ENCODE assay signal across 20 cellular contexts in the genomic region with DNA sequence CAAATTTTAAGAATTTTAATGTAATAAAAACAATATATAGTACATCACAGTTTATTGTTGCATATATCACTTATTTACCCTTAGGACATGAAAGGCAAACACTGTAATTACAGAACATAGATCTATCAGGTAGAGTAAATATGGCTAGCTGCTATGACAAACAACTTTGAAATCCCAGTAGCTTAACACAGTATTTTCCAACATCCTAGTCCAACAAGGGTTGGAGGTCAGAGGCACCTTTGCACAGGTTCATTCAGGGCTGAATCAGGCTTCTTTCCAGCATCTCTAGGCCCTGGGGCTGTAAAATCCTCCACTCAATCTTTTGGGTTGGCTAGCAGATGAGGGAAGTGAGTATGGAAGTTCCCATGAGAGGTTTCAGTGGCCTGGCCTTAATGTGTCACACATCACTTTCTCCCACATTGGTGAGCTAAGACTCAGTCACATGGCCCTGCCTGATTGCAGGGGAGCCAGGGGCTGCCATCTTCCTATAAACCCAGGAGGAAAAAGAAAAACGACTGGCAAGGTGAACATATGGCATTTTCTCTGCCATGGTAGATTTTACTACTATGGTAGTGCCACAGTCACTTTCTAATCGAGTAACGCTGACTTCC. TPM values are rescaled to one million over a fixed set of nuclear protein-coding genes. Genes with fewer than 3 reads are reported as not detected.
DNase-seq lines count a peak whose midpoint lies in the region; ATAC-seq and TF ChIP-seq lines count a peak whose summit lies in the region.
"Had no signal": no experiment of that assay in that cellular context is flagged by ENCODE, and none has a peak within 500 bp of the region (broad histone marks: within the 10 kb centered on the region; RNA-seq: fewer than 3 reads in every experiment).

No MANE protein-coding gene starts in this region.

- H3K9me2 ChIP-seq in Karpas-422 (replicated peaks; ENCODE audit: insufficient read depth, low read length), result no peaks in the 10 kb centered on the region

- CTCF ChIA-PET in WTC11 (lab: Charles Lee), result no interaction called here

- DNase-seq in ELR (ENCODE audit: low read depth) (peak; percentile 7), Karpas-422 (no peak), WTC11 (ENCODE audit: low spot score) (no peak), nephron progenitor cell (no peak)
- DNase-seq in activated T-cell treated with anti-CD3 and anti-CD28 coated beads, Interleukin-2, amount 50 U/mL, for 48 hours, result peak; percentile 22 to 27
- DNase-seq: activated CD4-positive, alpha-beta T cell treated with anti-CD3 and anti-CD28 coated beads, Interleukin-2, amount 50 U/mL, for 1 hour; activated effector memory CD4-positive, alpha-beta T cell treated with Interleukin-2 at 50 U/mL for 16 hours; aorta; foreskin fibroblast; hypothalamus; kidney glomerular epithelial cell; NCI-H2029 treated with DMSO at 0.1 percent for 48 hours; NCI-H524 had no signal

- no peak overlapping the region for H3K4me2 ChIP-seq in Karpas-422 (ENCODE audit: low read depth, low read length, poor library complexity, severe bottlenecking)
- H3K4me2 ChIP-seq: neural progenitor cell had no signal

- H3K9ac ChIP-seq in Karpas-422 (ENCODE audit: low read length), result no peak overlapping the region
- H3K9ac ChIP-seq: neural progenitor cell had no signal

- ATAC-seq in HG02642 (IDR thresholded peaks at IDR 0.05; ENCODE audit: poor library complexity, unreplicated experiment) (peak; percentile 59), WTC11 (no peak)

- peaks cover 11% of the 10 kb centered on the region for H3K4me1 ChIP-seq in Karpas-422 (ENCODE audit: low read length)
- H3K4me1 ChIP-seq: neural progenitor cell, right atrium auricular region, SJSA1 had no signal

- H3K79me2 ChIP-seq in Karpas-422 (ENCODE audit: low read length), result no peaks in the 10 kb centered on the region

- H3K4me3 ChIP-seq in Karpas-422 (ENCODE audit: low read length), result no peak overlapping the region
- H3K4me3 ChIP-seq: neural progenitor cell, right atrium auricular region, SJSA1 had no signal

- H3K4me1 Mint-ChIP-seq in WTC11 (peaks cover 10% of the 10 kb centered on the region), nephron progenitor cell (peaks cover 6% of the 10 kb centered on the region)
- H3K4me1 Mint-ChIP-seq: B cell, neural progenitor cell had no signal

- no peak overlapping the region for H3K27ac Mint-ChIP-seq in WTC11
- no peak overlapping the region for H3K27ac Mint-ChIP-seq in nephron progenitor cell
- H3K27ac Mint-ChIP-seq: B cell, neural progenitor cell had no signal

- H3K27me3 ChIP-seq in Karpas-422 (ENCODE audit: low read length), result no peaks in the 10 kb centered on the region
- H3K27me3 ChIP-seq: neural progenitor cell, right atrium auricular region, SJSA1 had no signal

- H3K36me3 ChIP-seq in Karpas-422 (ENCODE audit: insufficient read depth, low read length), result no peaks in the 10 kb centered on the region
- H3K36me3 ChIP-seq: neural progenitor cell, right atrium auricular region, SJSA1 had no signal

- no peaks in the 10 kb centered on the region for H4K20me1 ChIP-seq in Karpas-422 (ENCODE audit: insufficient read depth, low read depth, low read length)

- POLR2A ChIA-PET in WTC11 (lab: Charles Lee), result interaction anchor here (0.5 kb wide), 1 partner anchor 105 kb away, joined by 7 read pairs; no protein-coding TSS in a partner anchor

- H3K27me3 Mint-ChIP-seq in WTC11 (ENCODE audit: low read depth), result no peaks in the 10 kb centered on the region
- no peaks in the 10 kb centered on the region for H3K27me3 Mint-ChIP-seq in nephron progenitor cell (ENCODE audit: low read depth, poor library complexity)
- H3K27me3 Mint-ChIP-seq: B cell had no signal

- H3K4me3 Mint-ChIP-seq in WTC11 (no peak overlapping the region), nephron progenitor cell (no peak overlapping the region)
- H3K4me3 Mint-ChIP-seq: B cell, neural progenitor cell had no signal

- H2AFZ ChIP-seq in Karpas-422 (ENCODE audit: low read length), result no peak overlapping the region
- H2AFZ ChIP-seq: neural progenitor cell had no signal

- H3K9me3 Mint-ChIP-seq in WTC11 (peaks cover 8% of the 10 kb centered on the region), nephron progenitor cell (peaks cover 4% of the 10 kb centered on the region)
- H3K9me3 Mint-ChIP-seq: neural progenitor cell had no signal

- H3K27ac ChIP-seq in 22Rv1 (peak overlapping the region; percentile 60), Karpas-422 (ENCODE audit: low read length) (no peak overlapping the region)
- H3K27ac ChIP-seq: neural progenitor cell, right atrium auricular region, SJSA1 had no signal

- no peaks in the 10 kb centered on the region for H3K9me3 ChIP-seq in Karpas-422 (ENCODE audit: low read length)
- H3K9me3 ChIP-seq: right atrium auricular region, SJSA1 had no signal

- peaks cover 9% of the 10 kb centered on the region for H3K36me3 Mint-ChIP-seq in WTC11
- no peaks in the 10 kb centered on the region for H3K36me3 Mint-ChIP-seq in nephron progenitor cell (ENCODE audit: low read depth)
- H3K36me3 Mint-ChIP-seq: neural progenitor cell had no signal

- no peak for TF ChIP-seq CTCF in 22Rv1 (IDR thresholded peaks at IDR 0.05)
- TF ChIP-seq CTCF in WTC11 (IDR thresholded peaks at IDR 0.05), result no peak
- TF ChIP-seq CTCF in nephron progenitor cell (IDR thresholded peaks at IDR 0.05), result no peak

TF ChIP-seq in WTC11, 78 proteins besides CTCF, POLR2A, EP300 and RAD21 (continues in another document):
- TF ChIP-seq, protein P1, sequence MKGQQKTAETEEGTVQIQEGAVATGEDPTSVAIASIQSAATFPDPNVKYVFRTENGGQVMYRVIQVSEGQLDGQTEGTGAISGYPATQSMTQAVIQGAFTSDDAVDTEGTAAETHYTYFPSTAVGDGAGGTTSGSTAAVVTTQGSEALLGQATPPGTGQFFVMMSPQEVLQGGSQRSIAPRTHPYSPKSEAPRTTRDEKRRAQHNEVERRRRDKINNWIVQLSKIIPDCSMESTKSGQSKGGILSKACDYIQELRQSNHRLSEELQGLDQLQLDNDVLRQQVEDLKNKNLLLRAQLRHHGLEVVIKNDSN (CRISPR knock-in tag; IDR thresholded peaks at IDR 0.05), result no peak
- TF ChIP-seq, protein P2, sequence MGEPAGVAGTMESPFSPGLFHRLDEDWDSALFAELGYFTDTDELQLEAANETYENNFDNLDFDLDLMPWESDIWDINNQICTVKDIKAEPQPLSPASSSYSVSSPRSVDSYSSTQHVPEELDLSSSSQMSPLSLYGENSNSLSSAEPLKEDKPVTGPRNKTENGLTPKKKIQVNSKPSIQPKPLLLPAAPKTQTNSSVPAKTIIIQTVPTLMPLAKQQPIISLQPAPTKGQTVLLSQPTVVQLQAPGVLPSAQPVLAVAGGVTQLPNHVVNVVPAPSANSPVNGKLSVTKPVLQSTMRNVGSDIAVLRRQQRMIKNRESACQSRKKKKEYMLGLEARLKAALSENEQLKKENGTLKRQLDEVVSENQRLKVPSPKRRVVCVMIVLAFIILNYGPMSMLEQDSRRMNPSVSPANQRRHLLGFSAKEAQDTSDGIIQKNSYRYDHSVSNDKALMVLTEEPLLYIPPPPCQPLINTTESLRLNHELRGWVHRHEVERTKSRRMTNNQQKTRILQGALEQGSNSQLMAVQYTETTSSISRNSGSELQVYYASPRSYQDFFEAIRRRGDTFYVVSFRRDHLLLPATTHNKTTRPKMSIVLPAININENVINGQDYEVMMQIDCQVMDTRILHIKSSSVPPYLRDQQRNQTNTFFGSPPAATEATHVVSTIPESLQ (CRISPR knock-in tag; IDR thresholded peaks at IDR 0.05), result no peak
- TF ChIP-seq ZNF263 (CRISPR knock-in tag; IDR thresholded peaks at IDR 0.05; ENCODE audit: low read depth) (no peak), CBFB (CRISPR knock-in tag; IDR thresholded peaks at IDR 0.05; ENCODE audit: low read depth) (no peak), SMAD4 (CRISPR knock-in tag; IDR thresholded peaks at IDR 0.05) (no peak)
- TF ChIP-seq, protein P3, sequence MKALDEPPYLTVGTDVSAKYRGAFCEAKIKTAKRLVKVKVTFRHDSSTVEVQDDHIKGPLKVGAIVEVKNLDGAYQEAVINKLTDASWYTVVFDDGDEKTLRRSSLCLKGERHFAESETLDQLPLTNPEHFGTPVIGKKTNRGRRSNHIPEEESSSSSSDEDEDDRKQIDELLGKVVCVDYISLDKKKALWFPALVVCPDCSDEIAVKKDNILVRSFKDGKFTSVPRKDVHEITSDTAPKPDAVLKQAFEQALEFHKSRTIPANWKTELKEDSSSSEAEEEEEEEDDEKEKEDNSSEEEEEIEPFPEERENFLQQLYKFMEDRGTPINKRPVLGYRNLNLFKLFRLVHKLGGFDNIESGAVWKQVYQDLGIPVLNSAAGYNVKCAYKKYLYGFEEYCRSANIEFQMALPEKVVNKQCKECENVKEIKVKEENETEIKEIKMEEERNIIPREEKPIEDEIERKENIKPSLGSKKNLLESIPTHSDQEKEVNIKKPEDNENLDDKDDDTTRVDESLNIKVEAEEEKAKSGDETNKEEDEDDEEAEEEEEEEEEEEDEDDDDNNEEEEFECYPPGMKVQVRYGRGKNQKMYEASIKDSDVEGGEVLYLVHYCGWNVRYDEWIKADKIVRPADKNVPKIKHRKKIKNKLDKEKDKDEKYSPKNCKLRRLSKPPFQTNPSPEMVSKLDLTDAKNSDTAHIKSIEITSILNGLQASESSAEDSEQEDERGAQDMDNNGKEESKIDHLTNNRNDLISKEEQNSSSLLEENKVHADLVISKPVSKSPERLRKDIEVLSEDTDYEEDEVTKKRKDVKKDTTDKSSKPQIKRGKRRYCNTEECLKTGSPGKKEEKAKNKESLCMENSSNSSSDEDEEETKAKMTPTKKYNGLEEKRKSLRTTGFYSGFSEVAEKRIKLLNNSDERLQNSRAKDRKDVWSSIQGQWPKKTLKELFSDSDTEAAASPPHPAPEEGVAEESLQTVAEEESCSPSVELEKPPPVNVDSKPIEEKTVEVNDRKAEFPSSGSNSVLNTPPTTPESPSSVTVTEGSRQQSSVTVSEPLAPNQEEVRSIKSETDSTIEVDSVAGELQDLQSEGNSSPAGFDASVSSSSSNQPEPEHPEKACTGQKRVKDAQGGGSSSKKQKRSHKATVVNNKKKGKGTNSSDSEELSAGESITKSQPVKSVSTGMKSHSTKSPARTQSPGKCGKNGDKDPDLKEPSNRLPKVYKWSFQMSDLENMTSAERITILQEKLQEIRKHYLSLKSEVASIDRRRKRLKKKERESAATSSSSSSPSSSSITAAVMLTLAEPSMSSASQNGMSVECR (CRISPR knock-in tag; IDR thresholded peaks at IDR 0.05; ENCODE audit: borderline replicate concordance), result no peak

RNA-seq across cellular contexts. Expression of a gene that starts 32.9 kb away (rescaled TPM):
- 1.8 and 3.4 TPM in 2 replicates for total RNA-seq in Karpas-422 (2014; rRNA removed; shearing (Covaris generic); ENCODE audit: low replicate concordance)
- total RNA-seq in WTC11 (2021), result 4.1 to 6.7 TPM (median 6.1 TPM) in 3 replicates

RNA-seq across cellular contexts. Expression of a gene that starts 45.3 kb away (rescaled TPM):
- not detected in 2 replicates for total RNA-seq in Karpas-422 (2014; rRNA removed; shearing (Covaris generic); ENCODE audit: low replicate concordance)
- 14.3 to 17.2 TPM (median 17.1 TPM) in 3 replicates for total RNA-seq in WTC11 (2021)
- total RNA-seq: OCI-LY7 had no signal

Comparison
In these comparisons a context has a peak if more than half of its experiments do, and no peak if none do; other contexts are left out.
1. DNase-seq: peak in ELR (single experiment) and activated T-cell treated with anti-CD3 and anti-CD28 coated beads, Interleukin-2, amount 50 U/mL, for 48 hours (2 of 2); none in Karpas-422 (single experiment), WTC11 (single experiment) and nephron progenitor cell (single experiment).
2. RNA of a gene that starts 45.3 kb away (total RNA-seq): 14.3 to 17.2 TPM in WTC11; not detected in Karpas-422; every median in the first group is over 10 times any median in the second.